1 cellular context compared by ENCODE assay signal in the genomic region with DNA sequence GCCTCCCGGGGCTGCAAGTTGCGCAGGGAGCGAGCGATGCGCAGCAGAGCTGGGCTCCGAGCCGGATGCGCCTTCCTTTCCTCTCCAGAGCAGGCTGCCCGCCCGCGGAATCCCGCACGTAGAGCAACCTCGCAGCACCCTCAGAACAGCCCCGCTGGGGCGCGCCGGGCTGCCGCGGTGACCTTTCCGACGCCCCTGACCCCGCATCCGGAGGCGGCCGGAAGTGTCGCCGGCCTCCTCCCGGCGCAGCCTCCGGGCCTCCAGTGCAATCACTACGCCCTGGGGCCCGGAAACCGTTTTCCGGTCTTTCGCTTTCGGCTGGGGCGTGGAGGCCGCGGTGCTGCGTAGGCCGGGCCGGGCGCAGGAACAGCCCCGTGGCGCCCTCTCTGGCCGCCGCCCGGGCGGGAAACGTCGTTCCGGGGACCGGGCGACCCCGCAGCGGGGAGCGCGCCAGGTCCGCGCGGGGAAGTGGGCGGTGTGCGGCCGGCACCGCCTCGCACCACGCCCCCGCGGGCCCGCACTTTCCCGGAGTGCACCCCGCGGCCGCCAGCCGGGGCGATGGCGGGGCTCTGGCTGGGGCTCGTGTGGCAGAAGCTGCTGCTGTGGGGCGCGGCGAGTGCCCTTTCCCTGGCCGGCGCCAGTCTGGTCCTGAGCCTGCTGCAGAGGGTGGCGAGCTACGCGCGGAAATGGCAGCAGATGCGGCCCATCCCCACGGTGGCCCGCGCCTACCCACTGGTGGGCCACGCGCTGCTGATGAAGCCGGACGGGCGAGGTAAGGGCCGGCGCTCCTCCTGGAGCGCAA.
TF ChIP-seq lines count a peak whose summit lies in the region.

A gene (plus strand): TSS at position 302 of the 802 bp plus-strand sequence. CDS start 257 bp downstream, at position 559.

TF ChIP-seq in HepG2, 621 proteins besides CTCF, POLR2A, EP300 and RAD21 (continued from another document and continues in another):
- TF ChIP-seq, protein P1, sequence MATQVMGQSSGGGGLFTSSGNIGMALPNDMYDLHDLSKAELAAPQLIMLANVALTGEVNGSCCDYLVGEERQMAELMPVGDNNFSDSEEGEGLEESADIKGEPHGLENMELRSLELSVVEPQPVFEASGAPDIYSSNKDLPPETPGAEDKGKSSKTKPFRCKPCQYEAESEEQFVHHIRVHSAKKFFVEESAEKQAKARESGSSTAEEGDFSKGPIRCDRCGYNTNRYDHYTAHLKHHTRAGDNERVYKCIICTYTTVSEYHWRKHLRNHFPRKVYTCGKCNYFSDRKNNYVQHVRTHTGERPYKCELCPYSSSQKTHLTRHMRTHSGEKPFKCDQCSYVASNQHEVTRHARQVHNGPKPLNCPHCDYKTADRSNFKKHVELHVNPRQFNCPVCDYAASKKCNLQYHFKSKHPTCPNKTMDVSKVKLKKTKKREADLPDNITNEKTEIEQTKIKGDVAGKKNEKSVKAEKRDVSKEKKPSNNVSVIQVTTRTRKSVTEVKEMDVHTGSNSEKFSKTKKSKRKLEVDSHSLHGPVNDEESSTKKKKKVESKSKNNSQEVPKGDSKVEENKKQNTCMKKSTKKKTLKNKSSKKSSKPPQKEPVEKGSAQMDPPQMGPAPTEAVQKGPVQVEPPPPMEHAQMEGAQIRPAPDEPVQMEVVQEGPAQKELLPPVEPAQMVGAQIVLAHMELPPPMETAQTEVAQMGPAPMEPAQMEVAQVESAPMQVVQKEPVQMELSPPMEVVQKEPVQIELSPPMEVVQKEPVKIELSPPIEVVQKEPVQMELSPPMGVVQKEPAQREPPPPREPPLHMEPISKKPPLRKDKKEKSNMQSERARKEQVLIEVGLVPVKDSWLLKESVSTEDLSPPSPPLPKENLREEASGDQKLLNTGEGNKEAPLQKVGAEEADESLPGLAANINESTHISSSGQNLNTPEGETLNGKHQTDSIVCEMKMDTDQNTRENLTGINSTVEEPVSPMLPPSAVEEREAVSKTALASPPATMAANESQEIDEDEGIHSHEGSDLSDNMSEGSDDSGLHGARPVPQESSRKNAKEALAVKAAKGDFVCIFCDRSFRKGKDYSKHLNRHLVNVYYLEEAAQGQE (IDR thresholded peaks at IDR 0.05; ENCODE audit: borderline replicate concordance in 1 of 2, low read depth in 1 of 2, low read length in 2 of 2) = peak in 1 of 2 experiments; percentile 69; a peak in 1 of 4 replicates
- TF ChIP-seq NR1H2 (CRISPR knock-in tag; IDR thresholded peaks at IDR 0.05; ENCODE audit: borderline replicate concordance, low read depth) (0 out of 2 replicates have a peak, but pooled peaks have one; percentile 63), CBFB (CRISPR knock-in tag; IDR thresholded peaks at IDR 0.05) (no peak), ISX (CRISPR knock-in tag; conservative IDR thresholded peaks at IDR 0.05) (0 out of 2 replicates have a peak, but pooled peaks have one; percentile 35), NR2C2 (CRISPR knock-in tag; IDR thresholded peaks at IDR 0.05; ENCODE audit: borderline replicate concordance) (peak; percentile 96), ZNF572 (CRISPR knock-in tag; IDR thresholded peaks at IDR 0.05) (no peak), SPEN (CRISPR knock-in tag; IDR thresholded peaks at IDR 0.05; ENCODE audit: low read depth) (peak; percentile 65), ZNF629 (CRISPR knock-in tag; conservative IDR thresholded peaks at IDR 0.05) (peak; percentile 9), AGO1 (IDR thresholded peaks at IDR 0.05; ENCODE audit: low read depth, low read length, poor library complexity, severe bottlenecking) (no peak), HOXA9 (CRISPR knock-in tag; IDR thresholded peaks at IDR 0.05; ENCODE audit: borderline replicate concordance) (no peak; the same call in 1 of the 2 replicates), ZMYM3 (CRISPR knock-in tag; IDR thresholded peaks at IDR 0.05) (no peak), MBNL3 (CRISPR knock-in tag; conservative IDR thresholded peaks at IDR 0.05) (no peak), CC2D1A (CRISPR knock-in tag; IDR thresholded peaks at IDR 0.05) (no peak), ZBTB42 (CRISPR knock-in tag; IDR thresholded peaks at IDR 0.05) (0 out of 2 replicates have a peak, but pooled peaks have one; percentile 29), ZNF17 (CRISPR knock-in tag; IDR thresholded peaks at IDR 0.05) (no peak), RFX5 (IDR thresholded peaks at IDR 0.05; ENCODE audit: low read depth, low read length) (no peak), TOE1 (CRISPR knock-in tag; IDR thresholded peaks at IDR 0.05) (peak; percentile 33; the same call in 1 of the 2 replicates), JUN (CRISPR knock-in tag; IDR thresholded peaks at IDR 0.05) (no peak), ZSCAN29 (CRISPR knock-in tag; conservative IDR thresholded peaks at IDR 0.05) (peak; percentile 98), SMARCC2 (IDR thresholded peaks at IDR 0.05) (no peak), NFYC (CRISPR knock-in tag; IDR thresholded peaks at IDR 0.05) (no peak), SIX4 (CRISPR knock-in tag; IDR thresholded peaks at IDR 0.05) (0 out of 2 replicates have a peak, but pooled peaks have one; percentile 25), CHD4 (IDR thresholded peaks at IDR 0.05; ENCODE audit: borderline replicate concordance, low read length) (no peak), ZNF766 (CRISPR knock-in tag; IDR thresholded peaks at IDR 0.05; ENCODE audit: borderline replicate concordance) (peak; percentile 77), SMAD1 (CRISPR knock-in tag; IDR thresholded peaks at IDR 0.05; ENCODE audit: borderline replicate concordance, low read depth) (no peak), MXI1 (IDR thresholded peaks at IDR 0.05; ENCODE audit: borderline replicate concordance, low read depth, low read length) (0 out of 3 replicates have a peak, but pooled peaks have one; percentile 27)
- TF ChIP-seq, protein P2, sequence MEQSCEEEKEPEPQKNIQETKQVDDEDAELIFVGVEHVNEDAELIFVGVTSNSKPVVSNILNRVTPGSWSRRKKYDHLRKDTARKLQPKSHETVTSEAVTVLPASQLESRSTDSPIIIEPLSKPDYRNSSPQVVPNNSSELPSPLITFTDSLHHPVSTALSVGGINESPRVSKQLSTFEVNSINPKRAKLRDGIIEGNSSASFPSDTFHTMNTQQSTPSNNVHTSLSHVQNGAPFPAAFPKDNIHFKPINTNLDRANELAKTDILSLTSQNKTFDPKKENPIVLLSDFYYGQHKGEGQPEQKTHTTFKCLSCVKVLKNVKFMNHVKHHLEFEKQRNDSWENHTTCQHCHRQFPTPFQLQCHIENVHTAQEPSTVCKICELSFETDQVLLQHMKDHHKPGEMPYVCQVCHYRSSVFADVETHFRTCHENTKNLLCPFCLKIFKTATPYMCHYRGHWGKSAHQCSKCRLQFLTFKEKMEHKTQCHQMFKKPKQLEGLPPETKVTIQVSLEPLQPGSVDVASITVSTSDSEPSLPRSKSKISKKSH (CRISPR knock-in tag; IDR thresholded peaks at IDR 0.05; ENCODE audit: borderline replicate concordance) = peak; percentile 60; the same call in 1 of the 2 replicates
- TF ChIP-seq, protein P3, sequence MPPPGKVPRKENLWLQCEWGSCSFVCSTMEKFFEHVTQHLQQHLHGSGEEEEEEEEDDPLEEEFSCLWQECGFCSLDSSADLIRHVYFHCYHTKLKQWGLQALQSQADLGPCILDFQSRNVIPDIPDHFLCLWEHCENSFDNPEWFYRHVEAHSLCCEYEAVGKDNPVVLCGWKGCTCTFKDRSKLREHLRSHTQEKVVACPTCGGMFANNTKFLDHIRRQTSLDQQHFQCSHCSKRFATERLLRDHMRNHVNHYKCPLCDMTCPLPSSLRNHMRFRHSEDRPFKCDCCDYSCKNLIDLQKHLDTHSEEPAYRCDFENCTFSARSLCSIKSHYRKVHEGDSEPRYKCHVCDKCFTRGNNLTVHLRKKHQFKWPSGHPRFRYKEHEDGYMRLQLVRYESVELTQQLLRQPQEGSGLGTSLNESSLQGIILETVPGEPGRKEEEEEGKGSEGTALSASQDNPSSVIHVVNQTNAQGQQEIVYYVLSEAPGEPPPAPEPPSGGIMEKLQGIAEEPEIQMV (CRISPR knock-in tag; IDR thresholded peaks at IDR 0.05; ENCODE audit: low read depth) = no peak
- TF ChIP-seq, protein P4, sequence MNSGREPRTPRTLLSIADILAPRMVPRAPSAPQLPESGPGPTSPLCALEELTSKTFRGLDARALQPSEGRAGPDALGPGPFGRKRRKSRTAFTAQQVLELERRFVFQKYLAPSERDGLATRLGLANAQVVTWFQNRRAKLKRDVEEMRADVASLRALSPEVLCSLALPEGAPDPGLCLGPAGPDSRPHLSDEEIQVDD (CRISPR knock-in tag; IDR thresholded peaks at IDR 0.05; ENCODE audit: borderline replicate concordance) = no peak
- TF ChIP-seq, protein P5, sequence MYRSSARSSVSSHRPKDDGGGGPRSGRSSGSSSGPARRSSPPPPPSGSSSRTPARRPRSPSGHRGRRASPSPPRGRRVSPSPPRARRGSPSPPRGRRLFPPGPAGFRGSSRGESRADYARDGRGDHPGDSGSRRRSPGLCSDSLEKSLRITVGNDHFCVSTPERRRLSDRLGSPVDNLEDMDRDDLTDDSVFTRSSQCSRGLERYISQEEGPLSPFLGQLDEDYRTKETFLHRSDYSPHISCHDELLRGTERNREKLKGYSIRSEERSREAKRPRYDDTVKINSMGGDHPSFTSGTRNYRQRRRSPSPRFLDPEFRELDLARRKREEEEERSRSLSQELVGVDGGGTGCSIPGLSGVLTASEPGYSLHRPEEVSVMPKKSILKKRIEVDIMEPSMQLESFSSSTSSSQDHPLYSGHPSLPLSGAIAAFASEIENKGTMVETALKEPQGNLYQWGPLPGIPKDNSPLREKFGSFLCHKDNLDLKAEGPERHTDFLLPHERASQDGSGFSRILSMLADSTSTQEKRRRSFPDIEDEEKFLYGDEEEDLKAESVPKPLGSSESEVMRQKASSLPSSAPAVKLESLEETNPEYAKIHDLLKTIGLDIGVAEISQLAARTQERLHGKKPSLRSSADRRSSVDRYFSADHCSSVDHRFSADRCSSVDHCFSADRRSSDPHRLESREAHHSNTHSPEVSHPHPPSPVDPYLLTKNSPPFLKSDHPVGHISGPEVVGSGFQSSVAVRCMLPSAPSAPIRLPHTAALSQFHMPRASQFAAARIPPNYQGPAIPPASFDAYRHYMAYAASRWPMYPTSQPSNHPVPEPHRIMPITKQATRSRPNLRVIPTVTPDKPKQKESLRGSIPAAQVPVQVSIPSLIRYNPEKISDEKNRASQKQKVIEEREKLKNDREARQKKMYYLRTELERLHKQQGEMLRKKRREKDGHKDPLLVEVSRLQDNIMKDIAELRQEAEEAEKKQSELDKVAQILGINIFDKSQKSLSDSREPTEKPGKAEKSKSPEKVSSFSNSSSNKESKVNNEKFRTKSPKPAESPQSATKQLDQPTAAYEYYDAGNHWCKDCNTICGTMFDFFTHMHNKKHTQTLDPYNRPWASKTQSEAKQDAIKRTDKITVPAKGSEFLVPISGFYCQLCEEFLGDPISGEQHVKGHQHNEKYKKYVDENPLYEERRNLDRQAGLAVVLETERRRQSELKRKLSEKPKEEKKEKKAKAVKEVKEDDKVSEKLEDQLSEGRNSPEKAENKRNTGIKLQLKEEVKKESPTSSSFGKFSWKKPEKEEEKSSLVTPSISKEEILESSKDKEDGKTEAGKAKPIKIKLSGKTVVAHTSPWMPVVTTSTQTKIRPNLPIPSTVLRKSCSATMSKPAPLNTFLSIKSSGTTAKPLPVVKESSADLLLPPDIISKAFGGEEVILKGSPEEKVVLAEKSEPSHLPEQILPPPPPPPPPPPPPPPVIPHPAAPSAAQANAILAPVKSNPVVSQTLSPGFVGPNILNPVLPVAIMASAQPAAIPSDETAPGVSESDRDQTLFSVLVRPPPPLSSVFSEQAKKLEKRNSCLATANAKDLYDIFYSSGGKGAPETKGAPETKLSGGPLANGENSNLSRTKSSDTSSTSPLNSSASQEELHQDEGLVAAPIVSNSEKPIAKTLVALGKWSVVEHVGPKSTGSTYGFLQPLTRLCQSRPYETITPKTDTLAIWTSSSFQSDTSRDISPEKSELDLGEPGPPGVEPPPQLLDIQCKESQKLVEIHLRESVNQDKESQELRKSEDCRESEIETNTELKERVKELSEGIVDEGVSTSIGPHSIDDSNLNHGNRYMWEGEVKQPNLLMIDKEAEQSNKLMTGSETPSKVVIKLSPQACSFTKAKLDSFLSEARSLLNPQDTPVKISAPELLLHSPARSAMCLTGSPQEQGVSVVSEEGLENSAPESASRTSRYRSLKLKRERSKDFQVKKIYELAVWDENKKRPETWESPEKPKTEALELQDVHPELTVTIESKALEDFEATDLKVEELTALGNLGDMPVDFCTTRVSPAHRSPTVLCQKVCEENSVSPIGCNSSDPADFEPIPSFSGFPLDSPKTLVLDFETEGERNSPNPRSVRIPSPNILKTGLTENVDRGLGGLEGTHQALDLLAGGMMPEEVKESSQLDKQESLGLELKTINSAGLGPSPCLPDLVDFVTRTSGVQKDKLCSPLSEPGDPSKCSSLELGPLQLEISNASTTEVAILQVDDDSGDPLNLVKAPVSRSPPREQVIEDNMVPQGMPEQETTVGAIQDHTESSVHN (CRISPR knock-in tag; IDR thresholded peaks at IDR 0.05) = no peak
- TF ChIP-seq, protein P6, sequence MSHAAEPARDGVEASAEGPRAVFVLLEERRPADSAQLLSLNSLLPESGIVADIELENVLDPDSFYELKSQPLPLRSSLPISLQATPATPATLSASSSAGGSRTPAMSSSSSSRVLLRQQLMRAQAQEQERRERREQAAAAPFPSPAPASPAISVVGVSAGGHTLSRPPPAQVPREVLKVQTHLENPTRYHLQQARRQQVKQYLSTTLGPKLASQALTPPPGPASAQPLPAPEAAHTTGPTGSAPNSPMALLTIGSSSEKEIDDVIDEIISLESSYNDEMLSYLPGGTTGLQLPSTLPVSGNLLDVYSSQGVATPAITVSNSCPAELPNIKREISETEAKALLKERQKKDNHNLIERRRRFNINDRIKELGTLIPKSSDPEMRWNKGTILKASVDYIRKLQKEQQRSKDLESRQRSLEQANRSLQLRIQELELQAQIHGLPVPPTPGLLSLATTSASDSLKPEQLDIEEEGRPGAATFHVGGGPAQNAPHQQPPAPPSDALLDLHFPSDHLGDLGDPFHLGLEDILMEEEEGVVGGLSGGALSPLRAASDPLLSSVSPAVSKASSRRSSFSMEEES (CRISPR knock-in tag; IDR thresholded peaks at IDR 0.05) = peak; percentile 25; the same call in 1 of the 2 replicates
- TF ChIP-seq, protein P7, sequence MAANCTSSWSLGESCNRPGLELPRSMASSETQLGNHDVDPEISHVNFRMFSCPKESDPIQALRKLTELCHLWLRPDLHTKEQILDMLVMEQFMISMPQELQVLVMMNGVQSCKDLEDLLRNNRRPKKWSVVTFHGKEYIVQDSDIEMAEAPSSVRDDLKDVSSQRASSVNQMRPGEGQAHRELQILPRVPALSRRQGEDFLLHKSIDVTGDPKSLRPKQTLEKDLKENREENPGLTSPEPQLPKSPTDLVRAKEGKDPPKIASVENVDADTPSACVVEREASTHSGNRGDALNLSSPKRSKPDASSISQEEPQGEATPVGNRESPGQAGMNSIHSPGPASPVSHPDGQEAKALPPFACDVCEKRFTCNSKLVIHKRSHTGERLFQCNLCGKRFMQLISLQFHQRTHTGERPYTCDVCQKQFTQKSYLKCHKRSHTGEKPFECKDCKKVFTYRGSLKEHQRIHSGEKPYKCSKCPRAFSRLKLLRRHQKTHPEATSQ (CRISPR knock-in tag; IDR thresholded peaks at IDR 0.05; ENCODE audit: borderline replicate concordance) = no peak; the same call in 1 of the 2 replicates
- TF ChIP-seq, protein P8, sequence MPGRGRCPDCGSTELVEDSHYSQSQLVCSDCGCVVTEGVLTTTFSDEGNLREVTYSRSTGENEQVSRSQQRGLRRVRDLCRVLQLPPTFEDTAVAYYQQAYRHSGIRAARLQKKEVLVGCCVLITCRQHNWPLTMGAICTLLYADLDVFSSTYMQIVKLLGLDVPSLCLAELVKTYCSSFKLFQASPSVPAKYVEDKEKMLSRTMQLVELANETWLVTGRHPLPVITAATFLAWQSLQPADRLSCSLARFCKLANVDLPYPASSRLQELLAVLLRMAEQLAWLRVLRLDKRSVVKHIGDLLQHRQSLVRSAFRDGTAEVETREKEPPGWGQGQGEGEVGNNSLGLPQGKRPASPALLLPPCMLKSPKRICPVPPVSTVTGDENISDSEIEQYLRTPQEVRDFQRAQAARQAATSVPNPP (CRISPR knock-in tag; IDR thresholded peaks at IDR 0.05) = peak; percentile 45; the same call in 1 of the 2 replicates
